8 cellular contexts compared by ENCODE assay signal in genomic region chr19:40564535-40564934, GRCh38. TPM values are rescaled to one million over a fixed set of nuclear protein-coding genes. Genes with fewer than 3 reads are reported as not detected.
A peak's percentile ranks its signal among the peaks of the same experiment; 100 is the strongest.
DNase-seq lines count a peak whose midpoint lies in the region; ATAC-seq, FAIRE-seq and TF ChIP-seq lines count a peak whose summit lies in the region.
"Not testable (repeated sequence)": the region's sequence is repeated elsewhere in the genome, so short reads cannot be mapped to it uniquely, and the experiment has no call there.

No MANE protein-coding gene starts in this region.

- not testable (repeated sequence) for H3K27ac Mint-ChIP-seq in WTC11
- H3K27ac Mint-ChIP-seq in activated T-cell treated with anti-CD3 and anti-CD28 coated beads, Interleukin-2, amount 50 U/mL, for 24 hours = peak overlapping the region; percentile 4
- H3K27ac Mint-ChIP-seq in activated T-helper 1 cell treated with anti-CD3 and anti-CD28 coated beads, Interleukin-12 subunit alpha, Interleukin-12 subunit beta, Interleukin-2, Interleukin-4 antibody, amounts not matched to agents 30 ng/mL and 10 ng/mL and 1 ng/mL, durations not matched to agents 14 hours and 24 hours and 36 hours = peak overlapping the region; percentile 23

- intact Hi-C loops in activated T-helper 1 cell treated with anti-CD3 and anti-CD28 coated beads, Interleukin-12 subunit alpha, Interleukin-12 subunit beta, Interleukin-2, Interleukin-4 antibody, amounts not matched to agents 30 ng/mL and 10 ng/mL and 1 ng/mL, durations not matched to agents 14 hours and 24 hours and 36 hours (cut with micrococcal nuclease); K562 (cut with micrococcal nuclease); kidney (cut with DNase I); HepG2 (cut with micrococcal nuclease; ENCODE audit: unreplicated experiment): not testable (repeated sequence)

- H3K9me3 ChIP-seq in HEK293 (ENCODE audit: control insufficient read depth, insufficient read depth, low read depth, low read length); K562 (replicated peaks; ENCODE audit: control insufficient read depth, insufficient read depth, low read depth, low read length); kidney (ENCODE audit: control insufficient read depth in 1 of 2, low read length in 2 of 2); HepG2 (ENCODE audit: low read length): not testable (repeated sequence)

- peaks cover 83% of the 10 kb centered on the region for H3K27me3 Mint-ChIP-seq in WTC11 (ENCODE audit: low read depth)
- peaks cover 67% of the 10 kb centered on the region for H3K27me3 Mint-ChIP-seq in activated T-cell treated with anti-CD3 and anti-CD28 coated beads, Interleukin-2, amount 50 U/mL, for 24 hours
- peaks cover 44% of the 10 kb centered on the region for H3K27me3 Mint-ChIP-seq in activated T-helper 1 cell treated with anti-CD3 and anti-CD28 coated beads, Interleukin-12 subunit alpha, Interleukin-12 subunit beta, Interleukin-2, Interleukin-4 antibody, amounts not matched to agents 30 ng/mL and 10 ng/mL and 1 ng/mL, durations not matched to agents 14 hours and 24 hours and 36 hours (ENCODE audit: insufficient read depth)

- CTCF ChIA-PET in HEK293 (lab: Yijun Ruan, JAX) = interaction anchor here (0.6 to 12.8 kb wide), 3 partner anchors 12 to 423 kb away, joined by 4 to 132 read pairs (median 4); no protein-coding TSS in a partner anchor
- CTCF ChIA-PET in WTC11 (lab: Charles Lee); K562 (lab: Yijun Ruan, JAX; ENCODE audit: low intra/inter-chr PET ratio); HepG2 (lab: Yijun Ruan, JAX; ENCODE audit: low intra/inter-chr PET ratio, low total read pairs): not testable (repeated sequence)

- H3K9me3 Mint-ChIP-seq in WTC11; activated T-cell treated with anti-CD3 and anti-CD28 coated beads, Interleukin-2, amount 50 U/mL, for 24 hours; activated T-helper 1 cell treated with anti-CD3 and anti-CD28 coated beads, Interleukin-12 subunit alpha, Interleukin-12 subunit beta, Interleukin-2, Interleukin-4 antibody, amounts not matched to agents 30 ng/mL and 10 ng/mL and 1 ng/mL, durations not matched to agents 14 hours and 24 hours and 36 hours: not testable (repeated sequence)

- not testable (repeated sequence) for H3K36me3 ChIP-seq in HEK293 (ENCODE audit: control insufficient read depth in 2 of 2, insufficient read depth in 1 of 2, low read length in 2 of 2); K562 (ENCODE audit: control insufficient read depth, insufficient read depth, low read length); kidney (ENCODE audit: control insufficient read depth in 1 of 2, insufficient read depth in 2 of 2, low read length in 2 of 2); HepG2 (replicated peaks in 1 of 2; ENCODE audit: control insufficient read depth in 1 of 2, insufficient read depth in 2 of 2, low read length in 2 of 2)

- not testable (repeated sequence) for H3K4me1 Mint-ChIP-seq in WTC11; activated T-cell treated with anti-CD3 and anti-CD28 coated beads, Interleukin-2, amount 50 U/mL, for 24 hours (ENCODE audit: low read depth); activated T-helper 1 cell treated with anti-CD3 and anti-CD28 coated beads, Interleukin-12 subunit alpha, Interleukin-12 subunit beta, Interleukin-2, Interleukin-4 antibody, amounts not matched to agents 30 ng/mL and 10 ng/mL and 1 ng/mL, durations not matched to agents 14 hours and 24 hours and 36 hours (ENCODE audit: low read depth)

- not testable (repeated sequence) for ATAC-seq in WTC11, K562, HepG2

- H3K27ac ChIP-seq in HEK293 (ENCODE audit: extremely low read depth, low read depth, low read length); K562 (ENCODE audit: extremely low read depth, low read depth, low read length); kidney (ENCODE audit: low read depth in 2 of 2, low read length in 2 of 2); HepG2 (ENCODE audit: extremely low read length, insufficient read depth, low read length): not testable (repeated sequence)

- TF ChIP-seq CTCF in HEK293 (tag by site-specific recombination; IDR thresholded peaks at IDR 0.05); WTC11 (IDR thresholded peaks at IDR 0.05); K562 (IDR thresholded peaks at IDR 0.05 in 2 of 3, conservative IDR thresholded peaks at IDR 0.05 in 1 of 3; ENCODE audit: insufficient read depth in 2 of 3, low read depth in 1 of 3, low read length in 3 of 3); kidney (IDR thresholded peaks at IDR 0.05; ENCODE audit: borderline replicate concordance, extremely low read depth, insufficient read depth); HepG2 (CRISPR knock-in tag; IDR thresholded peaks at IDR 0.05): not testable (repeated sequence)

- H2AFZ ChIP-seq in K562 (ENCODE audit: low read depth, low read length); HepG2 (ENCODE audit: low read length): not testable (repeated sequence)

- not testable (repeated sequence) for H3K9ac ChIP-seq in K562 (ENCODE audit: insufficient read depth in 1 of 2, low read depth in 2 of 2, low read length in 2 of 2); kidney (ENCODE audit: low read length in 2 of 2); HepG2 (ENCODE audit: insufficient read depth, low read depth, low read length)

- not testable (repeated sequence) for TF ChIP-seq POLR2A in K562 (conservative IDR thresholded peaks at IDR 0.05); HepG2 (IDR thresholded peaks at IDR 0.05; ENCODE audit: insufficient read depth in 1 of 2, low read depth in 2 of 2, low read length in 2 of 2)

- not testable (repeated sequence) for H3K4me1 ChIP-seq in HEK293 (ENCODE audit: control insufficient read depth, insufficient read depth, low read length); kidney (ENCODE audit: control insufficient read depth in 1 of 2, insufficient read depth in 1 of 2, low read depth in 1 of 2, low read length in 2 of 2); HepG2 (ENCODE audit: insufficient read depth, low read length)
- H3K4me1 ChIP-seq in K562 (replicated peaks in 1 of 2; ENCODE audit: control insufficient read depth in 2 of 2, insufficient read depth in 2 of 2, low read length in 2 of 2) = peaks cover 0 to 26% of the 10 kb centered on the region in 2 experiments

- not testable (repeated sequence) for H3K4me3 Mint-ChIP-seq in WTC11; activated T-cell treated with anti-CD3 and anti-CD28 coated beads, Interleukin-2, amount 50 U/mL, for 24 hours; activated T-helper 1 cell treated with anti-CD3 and anti-CD28 coated beads, Interleukin-12 subunit alpha, Interleukin-12 subunit beta, Interleukin-2, Interleukin-4 antibody, amounts not matched to agents 30 ng/mL and 10 ng/mL and 1 ng/mL, durations not matched to agents 14 hours and 24 hours and 36 hours

- H4K20me1 ChIP-seq in K562 (replicated peaks; ENCODE audit: control insufficient read depth, insufficient read depth, low read length); HepG2 (ENCODE audit: insufficient read depth, low read length): not testable (repeated sequence)

- 25% methylated on average over 1 of the region's 1 CpG for WGBS in K562 (ENCODE audit: insufficient coverage, low coverage, missing lambda C conversion rate)
- 48% methylated on average over 1 of the region's 1 CpG for WGBS in HepG2 (ENCODE audit: low lambda C conversion rate)

- not testable (repeated sequence) for H3K36me3 Mint-ChIP-seq in WTC11; activated T-cell treated with anti-CD3 and anti-CD28 coated beads, Interleukin-2, amount 50 U/mL, for 24 hours (ENCODE audit: low read depth); activated T-helper 1 cell treated with anti-CD3 and anti-CD28 coated beads, Interleukin-12 subunit alpha, Interleukin-12 subunit beta, Interleukin-2, Interleukin-4 antibody, amounts not matched to agents 30 ng/mL and 10 ng/mL and 1 ng/mL, durations not matched to agents 14 hours and 24 hours and 36 hours (ENCODE audit: low read depth)

- not testable (repeated sequence) for H3K79me2 ChIP-seq in K562 (ENCODE audit: control insufficient read depth, insufficient read depth, low read length); HepG2 (ENCODE audit: insufficient read depth, low read length)

- not testable (repeated sequence) for H3K4me2 ChIP-seq in K562 (ENCODE audit: insufficient read depth, low read length); HepG2 (ENCODE audit: low read depth, low read length)

- H3K27me3 ChIP-seq in K562 (ENCODE audit: control insufficient read depth in 2 of 2, insufficient read depth in 2 of 2, low read length in 2 of 2) = peaks cover 16 to 36% of the 10 kb centered on the region in 2 experiments; a peak in 4 of 5 replicates
- peaks cover 14 to 57% of the 10 kb centered on the region in 2 experiments for H3K27me3 ChIP-seq in HepG2 (ENCODE audit: control insufficient read depth in 1 of 2, insufficient read depth in 2 of 2, low read length in 2 of 2)

- POLR2A ChIA-PET in HEK293 (lab: Yijun Ruan, JAX); WTC11 (lab: Charles Lee); K562 (lab: Yijun Ruan, JAX); HepG2 (lab: Yijun Ruan, JAX): not testable (repeated sequence)

- H3K9me1 ChIP-seq in K562 (ENCODE audit: control insufficient read depth, insufficient read depth, low read length) = not testable (repeated sequence)

- DNase-seq in RCC 7860 (ENCODE audit: low spot score) (peak; percentile 6), kidney (peak; percentile 2)
- not testable (repeated sequence) for DNase-seq in WTC11 (ENCODE audit: low spot score); activated T-cell treated with anti-CD3 and anti-CD28 coated beads, Interleukin-2, amount 50 U/mL, for 24 hours; activated T-helper 1 cell treated with anti-CD3 and anti-CD28 coated beads, Interleukin-12 subunit alpha, Interleukin-12 subunit beta, Interleukin-2, Interleukin-4 antibody, amounts not matched to agents 30 ng/mL and 10 ng/mL and 1 ng/mL, durations not matched to agents 14 hours and 24 hours and 36 hours (ENCODE audit: low spot score); K562 (ENCODE audit: extremely low read depth in 1 of 4, low spot score in 3 of 4); HepG2 (ENCODE audit: low spot score)

- H3K4me3 ChIP-seq in HEK293 (ENCODE audit: low read depth, low read length); K562; kidney (ENCODE audit: low read length in 2 of 2); HepG2 (replicated peaks in 1 of 3; ENCODE audit: insufficient read depth in 1 of 3, low read depth in 2 of 3, low read length in 3 of 3): not testable (repeated sequence)

- FAIRE-seq in RCC 7860 (lab: Jason Lieb, UNC); K562 (lab: Jason Lieb, UNC); kidney (lab: Jason Lieb, UNC); HepG2 (lab: Jason Lieb, UNC): not testable (repeated sequence)

- in situ Hi-C loops in K562 (cut with MboI); HepG2 (cut with HindIII; ENCODE audit: extremely low pct_ligation_motif_present, low pct_unique_long_range_greater_than_20kb): not testable (repeated sequence)

- BruUV-seq in K562 (replicated peaks; lab: Mats Ljungman, UMichigan); HepG2 (replicated peaks; lab: Mats Ljungman, UMichigan): not testable (repeated sequence)

- TF ChIP-seq EP300 in K562 (IDR thresholded peaks at IDR 0.05; ENCODE audit: low read length); HepG2 (IDR thresholded peaks at IDR 0.05; ENCODE audit: low read depth in 2 of 2, low read length in 2 of 2); HepG2 (CRISPR knock-in tag; IDR thresholded peaks at IDR 0.05; ENCODE audit: borderline replicate concordance): not testable (repeated sequence)

- TF ChIP-seq RAD21 in K562 (CRISPR knock-in tag; conservative IDR thresholded peaks at IDR 0.05 in 1 of 2, IDR thresholded peaks at IDR 0.05 in 1 of 2); HepG2 (CRISPR knock-in tag; IDR thresholded peaks at IDR 0.05): not testable (repeated sequence)

RNA-seq across cellular contexts. Expression of gene SHKBP1, which starts 12.1 kb away (rescaled TPM):
- total RNA-seq in WTC11 (2021) = 71.7 to 82.1 TPM (median 76.9 TPM) in 3 replicates
- 102 and 113 TPM in 2 replicates for total RNA-seq in activated T-helper 1 cell treated with anti-CD3 and anti-CD28 coated beads, Interleukin-12 subunit alpha, Interleukin-12 subunit beta, Interleukin-2, Interleukin-4 antibody, amounts not matched to agents 30 ng/mL and 10 ng/mL and 1 ng/mL, durations not matched to agents 14 hours and 24 hours and 36 hours
- 33.3 and 146 TPM in 2 replicates for total RNA-seq in K562 (2011; cell fraction: chromatin; rRNA removed; ENCODE audit: low replicate concordance)
- 62.0 and 84.4 TPM in 2 replicates for total RNA-seq in K562 (2011; cell fraction: nucleolus; rRNA removed)
- 39.4 and 65.9 TPM in 2 replicates for total RNA-seq in K562 (2011; cell fraction: nucleoplasm; rRNA removed)
- total RNA-seq in K562 (2014; rRNA removed) = 33.7 and 48.0 TPM in 2 replicates
- total RNA-seq in K562 (2014; rRNA removed; fragmentation: Illumina TruSeq; extraction: Trizol) = 6.6 and 9.6 TPM in 2 replicates
- 17.5 and 22.3 TPM in 2 replicates for total RNA-seq in K562 (2015; rRNA removed; fragmentation: Illumina TruSeq; extraction: Trizol)
- 54.5 and 58.1 TPM in 2 replicates for total RNA-seq in K562 (2021)
- 18.9 and 24.4 TPM in 2 replicates for polyA plus RNA-seq in K562 (2011; rRNA removed)
- polyA plus RNA-seq in K562 (2011; cell fraction: cytosol; rRNA removed) = 34.0 and 79.0 TPM in 2 replicates
- 68.6 and 104 TPM in 2 replicates for polyA plus RNA-seq in K562 (2011; cell fraction: nucleus; rRNA removed)
- polyA plus RNA-seq in K562 (2012) = 56.1 and 106 TPM in 2 replicates
- polyA plus RNA-seq in K562 (2014; fragmentation: Illumina TruSeq; extraction: Trizol) = 33.7 and 42.0 TPM in 2 replicates
- polyA plus RNA-seq in K562 (2014; fragmentation: Nextera tagmentation; extraction: Ambion mirVana) = 1 to 10 TPM; 1.2 to 4.9 TPM
- 34.2 and 40.4 TPM in 2 replicates for polyA plus RNA-seq in K562 (2014; rRNA removed)
- polyA minus RNA-seq in K562 (2011; rRNA and poly(A)+ RNA removed) = 11.5 and 17.4 TPM in 2 replicates
- 53.0 and 61.0 TPM in 2 replicates for polyA minus RNA-seq in K562 (2011; cell fraction: cytosol; rRNA and poly(A)+ RNA removed)
- polyA minus RNA-seq in K562 (2011; cell fraction: nucleus; rRNA and poly(A)+ RNA removed) = 18.8 and 19.9 TPM in 2 replicates
- total RNA-seq in kidney = 69.6 TPM
- 91.3 TPM for polyA plus RNA-seq in kidney (ENCODE audit: insufficient read depth, low read depth, low replicate concordance)
- total RNA-seq in HepG2 (2016; rRNA removed; fragmentation: Illumina TruSeq; extraction: Trizol) = 13.8 and 16.2 TPM in 2 replicates
- total RNA-seq in HepG2 (2016; cell fraction: cytosol; rRNA removed; fragmentation: Illumina TruSeq; extraction: Trizol; ENCODE audit: low read depth) = 5.3 and 5.6 TPM in 2 replicates
- total RNA-seq in HepG2 (2016; cell fraction: insoluble cytoplasmic fraction; rRNA removed; fragmentation: Illumina TruSeq; extraction: Trizol) = 13.0 and 17.7 TPM in 2 replicates
- 7.8 and 10.7 TPM in 2 replicates for total RNA-seq in HepG2 (2016; cell fraction: membrane; rRNA removed; fragmentation: Illumina TruSeq; extraction: Trizol)
- 13.0 and 13.3 TPM in 2 replicates for total RNA-seq in HepG2 (2016; cell fraction: nucleus; rRNA removed; fragmentation: Illumina TruSeq; extraction: Trizol)
- polyA plus RNA-seq in HepG2 (2011; rRNA removed) = 17.4 and 20.6 TPM in 2 replicates
- 13.3 and 18.5 TPM in 2 replicates for polyA plus RNA-seq in HepG2 (2011; cell fraction: cytosol; rRNA removed)
- 67.9 and 84.5 TPM in 2 replicates for polyA plus RNA-seq in HepG2 (2011; cell fraction: nucleus; rRNA removed)
- polyA plus RNA-seq in HepG2 (2012) = 15.6 and 36.6 TPM in 2 replicates
- polyA plus RNA-seq in HepG2 (2016; cell fraction: cytosol; fragmentation: Illumina TruSeq; extraction: Trizol; ENCODE audit: low read depth) = 7.9 and 8.8 TPM in 2 replicates
- 20.3 and 25.0 TPM in 2 replicates for polyA plus RNA-seq in HepG2 (2016; cell fraction: insoluble cytoplasmic fraction; fragmentation: Illumina TruSeq; extraction: Trizol; ENCODE audit: low read depth)
- 14.5 and 16.5 TPM in 2 replicates for polyA plus RNA-seq in HepG2 (2016; cell fraction: membrane; fragmentation: Illumina TruSeq; extraction: Trizol; ENCODE audit: low read depth)
- polyA plus RNA-seq in HepG2 (2016; cell fraction: nucleus; fragmentation: Illumina TruSeq; extraction: Trizol; ENCODE audit: insufficient read depth, low read depth) = 34.3 and 43.8 TPM in 2 replicates
- 46.9 and 53.5 TPM in 2 replicates for polyA minus RNA-seq in HepG2 (2011; rRNA and poly(A)+ RNA removed; ENCODE audit: low replicate concordance)
- polyA minus RNA-seq in HepG2 (2011; cell fraction: cytosol; rRNA and poly(A)+ RNA removed) = 25.8 and 30.2 TPM in 2 replicates
- 15.2 and 18.8 TPM in 2 replicates for polyA minus RNA-seq in HepG2 (2011; cell fraction: nucleus; rRNA and poly(A)+ RNA removed)

RNA-seq across cellular contexts. Expression of gene LTBP4, which starts 36.6 kb away (rescaled TPM):
- total RNA-seq in WTC11 (2021) (125 to 168 TPM (median 166 TPM) in 3 replicates), K562 (2014; rRNA removed) (38.7 and 44.5 TPM in 2 replicates), K562 (2014; rRNA removed; fragmentation: Illumina TruSeq; extraction: Trizol) (6.1 and 9.7 TPM in 2 replicates), K562 (2015; rRNA removed; fragmentation: Illumina TruSeq; extraction: Trizol) (19.9 and 25.0 TPM in 2 replicates), K562 (2021) (148 and 160 TPM in 2 replicates), kidney (155 TPM), HepG2 (2016; rRNA removed; fragmentation: Illumina TruSeq; extraction: Trizol) (0.45 and 0.86 TPM in 2 replicates)
- total RNA-seq in activated T-helper 1 cell treated with anti-CD3 and anti-CD28 coated beads, Interleukin-12 subunit alpha, Interleukin-12 subunit beta, Interleukin-2, Interleukin-4 antibody, amounts not matched to agents 30 ng/mL and 10 ng/mL and 1 ng/mL, durations not matched to agents 14 hours and 24 hours and 36 hours = 107 and 116 TPM in 2 replicates
- 209 and 457 TPM in 2 replicates for total RNA-seq in K562 (2011; cell fraction: chromatin; rRNA removed; ENCODE audit: low replicate concordance)
- total RNA-seq in K562 (2011; cell fraction: nucleolus; rRNA removed) = 301 and 327 TPM in 2 replicates
- total RNA-seq in K562 (2011; cell fraction: nucleoplasm; rRNA removed) = 219 and 259 TPM in 2 replicates
- polyA plus RNA-seq in K562 (2011; rRNA removed) (34.4 and 64.2 TPM in 2 replicates), K562 (2014; fragmentation: Illumina TruSeq; extraction: Trizol) (31.6 and 65.6 TPM in 2 replicates), K562 (2014; fragmentation: Nextera tagmentation; extraction: Ambion mirVana) (under 1 TPM; 0.35 to 0.53 TPM), K562 (2014; rRNA removed) (108 and 112 TPM in 2 replicates), kidney (ENCODE audit: insufficient read depth, low read depth, low replicate concordance) (52.1 TPM), HepG2 (2011; rRNA removed) (2.2 and 2.3 TPM in 2 replicates)
- polyA plus RNA-seq in K562 (2011; cell fraction: cytosol; rRNA removed) = 40.5 and 63.1 TPM in 2 replicates
- 400 and 488 TPM in 2 replicates for polyA plus RNA-seq in K562 (2011; cell fraction: nucleus; rRNA removed)
- polyA plus RNA-seq in K562 (2012) = 256 and 263 TPM in 2 replicates
- 6.8 and 10.0 TPM in 2 replicates for polyA minus RNA-seq in K562 (2011; rRNA and poly(A)+ RNA removed)
- 50.8 and 74.4 TPM in 2 replicates for polyA minus RNA-seq in K562 (2011; cell fraction: cytosol; rRNA and poly(A)+ RNA removed)
- 47.9 and 57.5 TPM in 2 replicates for polyA minus RNA-seq in K562 (2011; cell fraction: nucleus; rRNA and poly(A)+ RNA removed)
- 0.97 and 1.7 TPM in 2 replicates for total RNA-seq in HepG2 (2016; cell fraction: cytosol; rRNA removed; fragmentation: Illumina TruSeq; extraction: Trizol; ENCODE audit: low read depth)
- total RNA-seq in HepG2 (2016; cell fraction: insoluble cytoplasmic fraction; rRNA removed; fragmentation: Illumina TruSeq; extraction: Trizol) = 0.65 and 0.95 TPM in 2 replicates
- 0.37 and 1.2 TPM in 2 replicates for total RNA-seq in HepG2 (2016; cell fraction: membrane; rRNA removed; fragmentation: Illumina TruSeq; extraction: Trizol)
- total RNA-seq in HepG2 (2016; cell fraction: nucleus; rRNA removed; fragmentation: Illumina TruSeq; extraction: Trizol) = 0.81 and 1.2 TPM in 2 replicates
- polyA plus RNA-seq in HepG2 (2011; cell fraction: cytosol; rRNA removed) = 0.73 and 1.1 TPM in 2 replicates
- polyA plus RNA-seq in HepG2 (2011; cell fraction: nucleus; rRNA removed) = 13.9 and 21.0 TPM in 2 replicates
- 3.8 and 4.0 TPM in 2 replicates for polyA plus RNA-seq in HepG2 (2012)
- 0.32 TPM in 2 replicates for polyA plus RNA-seq in HepG2 (2016; cell fraction: cytosol; fragmentation: Illumina TruSeq; extraction: Trizol; ENCODE audit: low read depth)
- polyA plus RNA-seq in HepG2 (2016; cell fraction: insoluble cytoplasmic fraction; fragmentation: Illumina TruSeq; extraction: Trizol; ENCODE audit: low read depth) = 0.66 and 0.89 TPM in 2 replicates
- polyA plus RNA-seq in HepG2 (2016; cell fraction: membrane; fragmentation: Illumina TruSeq; extraction: Trizol; ENCODE audit: low read depth) = 0.61 and 0.92 TPM in 2 replicates
- polyA plus RNA-seq in HepG2 (2016; cell fraction: nucleus; fragmentation: Illumina TruSeq; extraction: Trizol; ENCODE audit: insufficient read depth, low read depth) = 3.8 and 5.0 TPM in 2 replicates
- 2.3 and 20.6 TPM in 2 replicates for polyA minus RNA-seq in HepG2 (2011; rRNA and poly(A)+ RNA removed; ENCODE audit: low replicate concordance)
- polyA minus RNA-seq in HepG2 (2011; cell fraction: cytosol; rRNA and poly(A)+ RNA removed) = 1.2 and 2.7 TPM in 2 replicates
- polyA minus RNA-seq in HepG2 (2011; cell fraction: nucleus; rRNA and poly(A)+ RNA removed) = 2.4 and 2.6 TPM in 2 replicates
